ENCODE assay signal across 2 cellular contexts in the genomic region with DNA sequence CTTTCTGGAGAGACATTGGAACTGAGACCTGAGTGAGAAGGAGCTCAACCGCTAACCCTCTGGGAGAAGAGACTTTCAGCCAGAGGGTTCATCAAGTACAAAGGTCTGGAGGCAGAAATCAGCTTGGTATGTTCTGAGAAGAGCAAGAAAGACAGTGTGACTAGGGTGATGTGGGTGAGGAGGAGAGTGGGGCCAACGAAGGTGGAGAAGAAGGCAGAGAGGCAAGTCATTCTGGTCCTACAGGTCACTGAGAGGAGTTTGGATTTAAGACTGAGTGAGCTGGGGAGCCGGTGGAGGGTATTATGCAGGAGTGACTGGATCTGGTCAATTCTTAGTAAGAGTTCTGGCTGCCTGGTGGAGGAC.
TF ChIP-seq lines count a peak whose summit lies in the region.

No MANE protein-coding gene starts in this region.

TF ChIP-seq in SK-N-SH, 30 proteins besides CTCF, POLR2A, EP300 and RAD21 (continued from another document):
- TF ChIP-seq, protein P1, sequence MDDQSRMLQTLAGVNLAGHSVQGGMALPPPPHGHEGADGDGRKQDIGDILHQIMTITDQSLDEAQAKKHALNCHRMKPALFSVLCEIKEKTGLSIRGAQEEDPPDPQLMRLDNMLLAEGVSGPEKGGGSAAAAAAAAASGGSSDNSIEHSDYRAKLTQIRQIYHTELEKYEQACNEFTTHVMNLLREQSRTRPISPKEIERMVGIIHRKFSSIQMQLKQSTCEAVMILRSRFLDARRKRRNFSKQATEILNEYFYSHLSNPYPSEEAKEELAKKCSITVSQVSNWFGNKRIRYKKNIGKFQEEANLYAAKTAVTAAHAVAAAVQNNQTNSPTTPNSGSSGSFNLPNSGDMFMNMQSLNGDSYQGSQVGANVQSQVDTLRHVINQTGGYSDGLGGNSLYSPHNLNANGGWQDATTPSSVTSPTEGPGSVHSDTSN (IDR thresholded peaks at IDR 0.05) = no peak
- no peak for TF ChIP-seq FOXJ3 (CRISPR knock-in tag; IDR thresholded peaks at IDR 0.05)
- TF ChIP-seq RXRA (IDR thresholded peaks at IDR 0.05; ENCODE audit: borderline replicate concordance, low read depth) = no peak
- TF ChIP-seq TAF1 (IDR thresholded peaks at IDR 0.05; ENCODE audit: borderline replicate concordance, low read depth, low read length) = no peak
- TF ChIP-seq JUND (IDR thresholded peaks at IDR 0.05) = no peak
- TF ChIP-seq MEF2A (IDR thresholded peaks at IDR 0.05; ENCODE audit: borderline replicate concordance, low read depth) = no peak
- no peak for TF ChIP-seq RFX5 (IDR thresholded peaks at IDR 0.05; ENCODE audit: low read length)
- TF ChIP-seq, protein P2, sequence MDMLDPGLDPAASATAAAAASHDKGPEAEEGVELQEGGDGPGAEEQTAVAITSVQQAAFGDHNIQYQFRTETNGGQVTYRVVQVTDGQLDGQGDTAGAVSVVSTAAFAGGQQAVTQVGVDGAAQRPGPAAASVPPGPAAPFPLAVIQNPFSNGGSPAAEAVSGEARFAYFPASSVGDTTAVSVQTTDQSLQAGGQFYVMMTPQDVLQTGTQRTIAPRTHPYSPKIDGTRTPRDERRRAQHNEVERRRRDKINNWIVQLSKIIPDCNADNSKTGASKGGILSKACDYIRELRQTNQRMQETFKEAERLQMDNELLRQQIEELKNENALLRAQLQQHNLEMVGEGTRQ (IDR thresholded peaks at IDR 0.05; ENCODE audit: borderline replicate concordance, low read depth, low read length) = no peak
- TF ChIP-seq NRF1 (IDR thresholded peaks at IDR 0.05; ENCODE audit: low read depth, low read length) = no peak
- no peak for TF ChIP-seq FOXM1 (IDR thresholded peaks at IDR 0.05; ENCODE audit: low read depth)
- no peak for TF ChIP-seq SMC3 (IDR thresholded peaks at IDR 0.05; ENCODE audit: low read depth, low read length)
- no peak for TF ChIP-seq TEAD4 (IDR thresholded peaks at IDR 0.05; ENCODE audit: borderline replicate concordance, insufficient read depth)
- TF ChIP-seq GABPA (IDR thresholded peaks at IDR 0.05; ENCODE audit: low read depth) = no peak

TF ChIP-seq in SK-N-SH treated with all-trans-retinoic acid at 6 μM for 48 hours, 23 proteins besides CTCF, POLR2A, EP300 and RAD21 (continued from another document):
- no peak for TF ChIP-seq TCF4 (CRISPR knock-in tag; IDR thresholded peaks at IDR 0.05; ENCODE audit: borderline replicate concordance)
- TF ChIP-seq, protein P3, sequence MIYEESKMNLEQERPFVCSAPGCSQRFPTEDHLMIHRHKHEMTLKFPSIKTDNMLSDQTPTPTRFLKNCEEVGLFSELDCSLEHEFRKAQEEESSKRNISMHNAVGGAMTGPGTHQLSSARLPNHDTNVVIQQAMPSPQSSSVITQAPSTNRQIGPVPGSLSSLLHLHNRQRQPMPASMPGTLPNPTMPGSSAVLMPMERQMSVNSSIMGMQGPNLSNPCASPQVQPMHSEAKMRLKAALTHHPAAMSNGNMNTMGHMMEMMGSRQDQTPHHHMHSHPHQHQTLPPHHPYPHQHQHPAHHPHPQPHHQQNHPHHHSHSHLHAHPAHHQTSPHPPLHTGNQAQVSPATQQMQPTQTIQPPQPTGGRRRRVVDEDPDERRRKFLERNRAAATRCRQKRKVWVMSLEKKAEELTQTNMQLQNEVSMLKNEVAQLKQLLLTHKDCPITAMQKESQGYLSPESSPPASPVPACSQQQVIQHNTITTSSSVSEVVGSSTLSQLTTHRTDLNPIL (CRISPR knock-in tag; IDR thresholded peaks at IDR 0.05; ENCODE audit: low read depth) = no peak
- no peak for TF ChIP-seq ZNF70 (CRISPR knock-in tag; IDR thresholded peaks at IDR 0.05)
- TF ChIP-seq, protein P4, sequence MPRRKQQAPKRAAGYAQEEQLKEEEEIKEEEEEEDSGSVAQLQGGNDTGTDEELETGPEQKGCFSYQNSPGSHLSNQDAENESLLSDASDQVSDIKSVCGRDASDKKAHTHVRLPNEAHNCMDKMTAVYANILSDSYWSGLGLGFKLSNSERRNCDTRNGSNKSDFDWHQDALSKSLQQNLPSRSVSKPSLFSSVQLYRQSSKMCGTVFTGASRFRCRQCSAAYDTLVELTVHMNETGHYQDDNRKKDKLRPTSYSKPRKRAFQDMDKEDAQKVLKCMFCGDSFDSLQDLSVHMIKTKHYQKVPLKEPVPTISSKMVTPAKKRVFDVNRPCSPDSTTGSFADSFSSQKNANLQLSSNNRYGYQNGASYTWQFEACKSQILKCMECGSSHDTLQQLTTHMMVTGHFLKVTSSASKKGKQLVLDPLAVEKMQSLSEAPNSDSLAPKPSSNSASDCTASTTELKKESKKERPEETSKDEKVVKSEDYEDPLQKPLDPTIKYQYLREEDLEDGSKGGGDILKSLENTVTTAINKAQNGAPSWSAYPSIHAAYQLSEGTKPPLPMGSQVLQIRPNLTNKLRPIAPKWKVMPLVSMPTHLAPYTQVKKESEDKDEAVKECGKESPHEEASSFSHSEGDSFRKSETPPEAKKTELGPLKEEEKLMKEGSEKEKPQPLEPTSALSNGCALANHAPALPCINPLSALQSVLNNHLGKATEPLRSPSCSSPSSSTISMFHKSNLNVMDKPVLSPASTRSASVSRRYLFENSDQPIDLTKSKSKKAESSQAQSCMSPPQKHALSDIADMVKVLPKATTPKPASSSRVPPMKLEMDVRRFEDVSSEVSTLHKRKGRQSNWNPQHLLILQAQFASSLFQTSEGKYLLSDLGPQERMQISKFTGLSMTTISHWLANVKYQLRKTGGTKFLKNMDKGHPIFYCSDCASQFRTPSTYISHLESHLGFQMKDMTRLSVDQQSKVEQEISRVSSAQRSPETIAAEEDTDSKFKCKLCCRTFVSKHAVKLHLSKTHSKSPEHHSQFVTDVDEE (CRISPR knock-in tag; IDR thresholded peaks at IDR 0.05) = no peak
- TF ChIP-seq TOX (CRISPR knock-in tag; IDR thresholded peaks at IDR 0.05; ENCODE audit: borderline replicate concordance) = no peak
- no peak for TF ChIP-seq CSDC2 (CRISPR knock-in tag; IDR thresholded peaks at IDR 0.05)
- TF ChIP-seq RARB (CRISPR knock-in tag; IDR thresholded peaks at IDR 0.05) = no peak
- TF ChIP-seq, protein P5, sequence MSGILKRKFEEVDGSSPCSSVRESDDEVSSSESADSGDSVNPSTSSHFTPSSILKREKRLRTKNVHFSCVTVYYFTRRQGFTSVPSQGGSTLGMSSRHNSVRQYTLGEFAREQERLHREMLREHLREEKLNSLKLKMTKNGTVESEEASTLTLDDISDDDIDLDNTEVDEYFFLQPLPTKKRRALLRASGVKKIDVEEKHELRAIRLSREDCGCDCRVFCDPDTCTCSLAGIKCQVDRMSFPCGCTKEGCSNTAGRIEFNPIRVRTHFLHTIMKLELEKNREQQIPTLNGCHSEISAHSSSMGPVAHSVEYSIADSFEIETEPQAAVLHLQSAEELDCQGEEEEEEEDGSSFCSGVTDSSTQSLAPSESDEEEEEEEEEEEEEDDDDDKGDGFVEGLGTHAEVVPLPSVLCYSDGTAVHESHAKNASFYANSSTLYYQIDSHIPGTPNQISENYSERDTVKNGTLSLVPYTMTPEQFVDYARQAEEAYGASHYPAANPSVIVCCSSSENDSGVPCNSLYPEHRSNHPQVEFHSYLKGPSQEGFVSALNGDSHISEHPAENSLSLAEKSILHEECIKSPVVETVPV (CRISPR knock-in tag; IDR thresholded peaks at IDR 0.05) = no peak
- no peak for TF ChIP-seq SNAI2 (CRISPR knock-in tag; IDR thresholded peaks at IDR 0.05)
- no peak for TF ChIP-seq GLIS3 (CRISPR knock-in tag; IDR thresholded peaks at IDR 0.05)
- no peak for TF ChIP-seq BACH2 (CRISPR knock-in tag; IDR thresholded peaks at IDR 0.05; ENCODE audit: borderline replicate concordance)
- no peak for TF ChIP-seq ARNTL (CRISPR knock-in tag; IDR thresholded peaks at IDR 0.05; ENCODE audit: borderline replicate concordance, low read depth)
- TF ChIP-seq PPARA (CRISPR knock-in tag; IDR thresholded peaks at IDR 0.05; ENCODE audit: borderline replicate concordance) = no peak
- TF ChIP-seq ZNF565 (CRISPR knock-in tag; conservative IDR thresholded peaks at IDR 0.05; ENCODE audit: low read depth) = no peak
- TF ChIP-seq ZFP3 (CRISPR knock-in tag; IDR thresholded peaks at IDR 0.05) = no peak
TF ChIP-seq in SK-N-SH treated with all-trans-retinoic acid at 6 μM for 48 hours: peak in this region for 0.
